In genomic region chr5:93145767-93146166, GRCh38 we compare ENCODE assay signal across 1 cellular context.
TF ChIP-seq lines count a peak whose summit lies in the region.

No MANE protein-coding gene starts in this region.

TF ChIP-seq in SK-N-SH treated with all-trans-retinoic acid at 6 μM for 48 hours, 23 proteins besides CTCF, POLR2A, EP300 and RAD21 (continued from another document):
- TF ChIP-seq PATZ1 (CRISPR knock-in tag; IDR thresholded peaks at IDR 0.05; ENCODE audit: borderline replicate concordance), result no peak
- no peak for TF ChIP-seq TSHZ2 (CRISPR knock-in tag; IDR thresholded peaks at IDR 0.05)
- TF ChIP-seq ZNF70 (CRISPR knock-in tag; IDR thresholded peaks at IDR 0.05), result no peak
- no peak for TF ChIP-seq TCF4 (CRISPR knock-in tag; IDR thresholded peaks at IDR 0.05; ENCODE audit: borderline replicate concordance)
- TF ChIP-seq CREB5 (CRISPR knock-in tag; IDR thresholded peaks at IDR 0.05; ENCODE audit: low read depth), result no peak
- TF ChIP-seq ZFP30 (CRISPR knock-in tag; IDR thresholded peaks at IDR 0.05), result no peak
- no peak for TF ChIP-seq ZC3H10 (CRISPR knock-in tag; IDR thresholded peaks at IDR 0.05)
- TF ChIP-seq CSRNP3 (CRISPR knock-in tag; IDR thresholded peaks at IDR 0.05), result no peak
